21 cellular contexts compared by ENCODE assay signal in the genomic region with DNA sequence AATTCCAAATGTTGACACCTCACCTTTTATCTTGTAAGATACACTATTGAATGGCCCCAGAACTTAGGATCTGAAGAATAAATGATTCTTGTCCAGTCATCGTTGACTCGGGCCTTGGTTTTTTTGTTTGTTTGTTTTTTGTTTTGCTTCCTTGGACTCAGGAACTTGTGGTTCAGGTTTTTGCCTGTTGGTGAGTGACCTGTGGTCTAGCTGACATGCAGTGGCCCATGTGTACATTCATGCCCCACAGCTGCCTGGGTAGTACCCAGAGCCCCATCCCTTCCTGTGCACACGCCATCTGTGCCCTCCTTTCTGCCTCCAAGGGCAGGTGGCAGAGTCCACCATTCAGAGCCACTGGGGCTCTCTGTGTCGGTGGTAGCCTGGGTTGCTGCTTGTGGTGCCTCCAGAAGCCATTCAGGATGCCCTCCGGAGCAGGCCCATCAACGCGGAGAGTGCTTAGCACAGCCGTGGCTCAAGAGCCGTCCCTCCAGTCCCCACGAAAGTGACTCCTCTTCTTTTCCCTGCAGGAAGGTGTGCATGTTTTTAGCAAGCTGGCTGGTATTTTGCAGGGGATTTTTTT.
A peak's percentile ranks its signal among the peaks of the same experiment; 100 is the strongest.
DNase-seq lines count a peak whose midpoint lies in the region; ATAC-seq, FAIRE-seq and TF ChIP-seq lines count a peak whose summit lies in the region.
"Had no signal": no experiment of that assay in that cellular context is flagged by ENCODE, and none has a peak within 500 bp of the region (broad histone marks: within the 10 kb centered on the region; RNA-seq: fewer than 3 reads in every experiment).

No MANE protein-coding gene starts in this region.

- H3K79me2 ChIP-seq in GM23248 (ENCODE audit: insufficient read depth), result no peaks in the 10 kb centered on the region

- H3K36me3 ChIP-seq in GM23248 (ENCODE audit: low read depth), result peaks cover 21% of the 10 kb centered on the region
- H3K36me3 ChIP-seq in bronchial epithelial cell (ENCODE audit: control insufficient read depth, insufficient read depth, low read length), result peaks cover 4% of the 10 kb centered on the region
- H3K36me3 ChIP-seq in esophagus squamous epithelium, result peaks cover 4 to 70% (median 7%) of the 10 kb centered on the region in 3 donors
- H3K36me3 ChIP-seq: cardiac muscle cell had no signal

- no peak overlapping the region for H2AFZ ChIP-seq in GM23248

- intact Hi-C loops in esophagus squamous epithelium (cut with DNase I), result loop anchor here (10.0 kb wide), 1 partner anchor 63 kb away; no protein-coding TSS in a partner anchor

- peaks cover 48% of the 10 kb centered on the region for H3K36me3 Mint-ChIP-seq in osteocyte (ENCODE audit: unreplicated experiment)

- H3K27ac Mint-ChIP-seq in osteocyte (ENCODE audit: unreplicated experiment), result peak overlapping the region; percentile 87
- H3K27ac Mint-ChIP-seq: activated T-helper 2 cell treated with anti-CD3 and anti-CD28 coated beads, Interferon-gamma antibody, Interleukin-2, Interleukin-4, amounts not matched to agents 10 μg/mL and 5 μg/mL and 100 μg/mL, durations not matched to agents 14 hours and 24 hours and 36 hours; stimulated activated naive B cell treated with anti-CD40 and anti-IgM and Interleukin-4, amounts not matched to agents 10 μg/mL and 1 μg/mL and 100 μg/mL, for 72 hours had no signal

- DNase-seq in GM23248 (no peak), LNCaP clone FGC (ENCODE audit: low read depth) (peak; percentile 14), bronchial epithelial cell (ENCODE audit: low read depth) (peak; percentile 58), osteocyte (ENCODE audit: extremely low spot score, unreplicated experiment) (no peak), esophagus squamous epithelium (lab: John Stamatoyannopoulos, UW) (no peak), middle frontal gyrus (ENCODE audit: extremely low spot score, low spot score) (no peak)
- DNase-seq: activated CD4-positive, alpha-beta T cell treated with anti-CD3 and anti-CD28 coated beads, Interleukin-2, amount 10 ng/mL, durations not matched to agents 7 days and 5 days; DND-41; erythroblast; HCEC 1CT; kidney glomerular epithelial cell; mesendoderm; NCI-H1105 treated with DMSO at 0.1 percent for 48 hours; NCI-H510A treated with DMSO at 0.1 percent for 48 hours; stimulated activated naive B cell treated with anti-CD40 and anti-IgM and Interleukin-4, amounts not matched to agents 10 μg/mL and 1 μg/mL and 100 μg/mL, for 72 hours; tibial artery had no signal

- peaks cover 32% of the 10 kb centered on the region for H3K4me1 Mint-ChIP-seq in osteocyte (ENCODE audit: unreplicated experiment)

- H3K4me1 ChIP-seq in GM23248 (ENCODE audit: insufficient read depth) (peaks cover 27% of the 10 kb centered on the region), esophagus squamous epithelium (peaks cover 17 to 42% (median 23%) of the 10 kb centered on the region in 3 donors)

- no peaks in the 10 kb centered on the region for H3K9me2 ChIP-seq in GM23248 (ENCODE audit: insufficient read depth)

- no peak overlapping the region for H3K4me2 ChIP-seq in GM23248 (ENCODE audit: unreplicated experiment)

- H3K4me3 ChIP-seq in GM23248 (no peak overlapping the region), LNCaP clone FGC (ENCODE audit: low read depth, low read length) (no peak overlapping the region), bronchial epithelial cell (ENCODE audit: low read depth, low read length) (no peak overlapping the region), esophagus squamous epithelium (no peak overlapping the region)
- H3K4me3 ChIP-seq: cardiac muscle cell, tibial artery had no signal

- no peak overlapping the region for H3K9ac ChIP-seq in GM23248

- no peaks in the 10 kb centered on the region for H3K9me3 Mint-ChIP-seq in osteocyte (ENCODE audit: unreplicated experiment)
- H3K9me3 Mint-ChIP-seq: activated CD4-positive, alpha-beta T cell treated with anti-CD3 and anti-CD28 coated beads, Interleukin-2, amount 10 ng/mL, durations not matched to agents 7 days and 5 days; activated T-helper 2 cell treated with anti-CD3 and anti-CD28 coated beads, Interferon-gamma antibody, Interleukin-2, Interleukin-4, amounts not matched to agents 10 μg/mL and 5 μg/mL and 100 μg/mL, durations not matched to agents 14 hours and 24 hours and 36 hours; naive thymus-derived CD8-positive, alpha-beta T cell; stimulated activated naive B cell treated with anti-CD40 and anti-IgM and Interleukin-4, amounts not matched to agents 10 μg/mL and 1 μg/mL and 100 μg/mL, for 72 hours had no signal

- no peaks in the 10 kb centered on the region for H4K20me1 ChIP-seq in GM23248 (ENCODE audit: insufficient read depth)

- H3F3A ChIP-seq in GM23248 (ENCODE audit: insufficient read depth), result peaks cover 51% of the 10 kb centered on the region

- H3K9me3 ChIP-seq in GM23248 (ENCODE audit: low read depth) (no peaks in the 10 kb centered on the region), esophagus squamous epithelium (no peaks in the 10 kb centered on the region)
- H3K9me3 ChIP-seq: tibial artery had no signal

- in situ Hi-C loops in GM23248 (cut with MboI), result loop anchor here (25.0 kb wide), 1 partner anchor 305 kb away; no protein-coding TSS in a partner anchor

- H3K4me3 Mint-ChIP-seq in osteocyte (ENCODE audit: unreplicated experiment), result no peak overlapping the region
- H3K4me3 Mint-ChIP-seq: activated CD4-positive, alpha-beta T cell treated with anti-CD3 and anti-CD28 coated beads, Interleukin-2, amount 10 ng/mL, durations not matched to agents 7 days and 5 days; stimulated activated naive B cell treated with anti-CD40 and anti-IgM and Interleukin-4, amounts not matched to agents 10 μg/mL and 1 μg/mL and 100 μg/mL, for 72 hours had no signal

- H3K27me3 ChIP-seq in GM23248 (replicated peaks; ENCODE audit: insufficient read depth) (no peaks in the 10 kb centered on the region), bronchial epithelial cell (ENCODE audit: control insufficient read depth, insufficient read depth, low read length) (no peaks in the 10 kb centered on the region), esophagus squamous epithelium (no peaks in the 10 kb centered on the region)
- H3K27me3 ChIP-seq: cardiac muscle cell, tibial artery had no signal

- TF ChIP-seq CTCF in LNCaP clone FGC (IDR thresholded peaks at IDR 0.05; ENCODE audit: control insufficient read depth, extremely low read depth, insufficient read depth), result no peak
- TF ChIP-seq CTCF in bronchial epithelial cell (IDR thresholded peaks at IDR 0.05; ENCODE audit: insufficient read depth, low read length, severe bottlenecking), result no peak
- no peak for TF ChIP-seq CTCF in osteocyte (IDR thresholded peaks at IDR 0.05)
- no peak for TF ChIP-seq CTCF in esophagus squamous epithelium (IDR thresholded peaks at IDR 0.05)

- TF ChIP-seq POLR2A in esophagus squamous epithelium (IDR thresholded peaks at IDR 0.05), result no peak

- WGBS in GM23248 (ENCODE audit: low coverage in 1 of 2, low lambda C conversion rate in 2 of 2, missing lambda C conversion rate in 2 of 2), 2 experiments, result 97 to 98% methylated on average over 10 of the region's 10 CpGs
- 79 to 86% methylated on average over 2 to 8 of the region's 10 CpGs for WGBS in esophagus squamous epithelium, 2 donors

- peak overlapping the region; percentile 96; the same call in 1 of the 2 replicates for H3K27ac ChIP-seq in GM23248
- peak overlapping the region in 1 of 4 donors; percentile 64 for H3K27ac ChIP-seq in esophagus squamous epithelium
- H3K27ac ChIP-seq: cardiac muscle cell had no signal

- ATAC-seq in GM21515 (IDR thresholded peaks at IDR 0.05; ENCODE audit: unreplicated experiment), result no peak
- ATAC-seq: naive thymus-derived CD8-positive, alpha-beta T cell; Right ventricle myocardium inferior; stimulated activated naive B cell treated with anti-CD40 and anti-IgM and Interleukin-4, amounts not matched to agents 10 μg/mL and 1 μg/mL and 100 μg/mL, for 72 hours had no signal

- FAIRE-seq in bronchial epithelial cell (lab: Jason Lieb, UNC), result no peak

- H3K27me3 Mint-ChIP-seq in osteocyte (ENCODE audit: unreplicated experiment), result no peaks in the 10 kb centered on the region
- H3K27me3 Mint-ChIP-seq: activated CD4-positive, alpha-beta T cell treated with anti-CD3 and anti-CD28 coated beads, Interleukin-2, amount 10 ng/mL, durations not matched to agents 7 days and 5 days; naive thymus-derived CD8-positive, alpha-beta T cell; stimulated activated naive B cell treated with anti-CD40 and anti-IgM and Interleukin-4, amounts not matched to agents 10 μg/mL and 1 μg/mL and 100 μg/mL, for 72 hours had no signal

Comparison
In these comparisons a context has a peak if more than half of its experiments do, and no peak if none do; other contexts are left out.
1. DNase-seq: peak in LNCaP clone FGC (single experiment) and bronchial epithelial cell (single experiment); none in GM23248 (single experiment), osteocyte (single experiment), esophagus squamous epithelium (single experiment) and middle frontal gyrus (single experiment).